Comparison of ENCODE assay signal across 1 cellular context in the genomic region with DNA sequence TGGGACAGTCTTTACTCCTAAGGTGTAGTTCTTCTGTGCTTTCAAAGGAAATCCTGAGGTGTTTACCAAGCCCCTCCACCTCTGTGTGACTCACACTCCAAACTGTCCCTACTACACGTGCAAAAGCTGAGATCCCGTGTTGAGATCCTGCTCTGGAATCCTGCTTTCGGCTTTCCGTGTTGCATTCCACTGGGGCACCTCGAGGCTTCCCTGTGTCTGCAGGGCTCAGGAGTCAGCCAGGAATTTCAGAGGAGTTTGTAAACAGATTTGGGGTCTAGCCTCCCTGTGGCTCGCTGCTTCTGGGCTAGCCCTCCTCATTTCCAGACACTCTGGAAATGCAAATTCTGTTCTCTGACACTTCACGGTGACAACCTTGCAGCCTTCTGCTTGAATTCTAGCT.
TF ChIP-seq lines count a peak whose summit lies in the region.

No MANE protein-coding gene starts in this region.

TF ChIP-seq in WTC11, 78 proteins besides CTCF, POLR2A, EP300 and RAD21 (continued from another document):
- TF ChIP-seq, protein P1, sequence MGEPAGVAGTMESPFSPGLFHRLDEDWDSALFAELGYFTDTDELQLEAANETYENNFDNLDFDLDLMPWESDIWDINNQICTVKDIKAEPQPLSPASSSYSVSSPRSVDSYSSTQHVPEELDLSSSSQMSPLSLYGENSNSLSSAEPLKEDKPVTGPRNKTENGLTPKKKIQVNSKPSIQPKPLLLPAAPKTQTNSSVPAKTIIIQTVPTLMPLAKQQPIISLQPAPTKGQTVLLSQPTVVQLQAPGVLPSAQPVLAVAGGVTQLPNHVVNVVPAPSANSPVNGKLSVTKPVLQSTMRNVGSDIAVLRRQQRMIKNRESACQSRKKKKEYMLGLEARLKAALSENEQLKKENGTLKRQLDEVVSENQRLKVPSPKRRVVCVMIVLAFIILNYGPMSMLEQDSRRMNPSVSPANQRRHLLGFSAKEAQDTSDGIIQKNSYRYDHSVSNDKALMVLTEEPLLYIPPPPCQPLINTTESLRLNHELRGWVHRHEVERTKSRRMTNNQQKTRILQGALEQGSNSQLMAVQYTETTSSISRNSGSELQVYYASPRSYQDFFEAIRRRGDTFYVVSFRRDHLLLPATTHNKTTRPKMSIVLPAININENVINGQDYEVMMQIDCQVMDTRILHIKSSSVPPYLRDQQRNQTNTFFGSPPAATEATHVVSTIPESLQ (CRISPR knock-in tag; IDR thresholded peaks at IDR 0.05), result no peak
- TF ChIP-seq ZNF671 (CRISPR knock-in tag; IDR thresholded peaks at IDR 0.05) (no peak), ZNF423 (CRISPR knock-in tag; IDR thresholded peaks at IDR 0.05) (no peak)
